Comparison of ENCODE assay signal across 28 cellular contexts in the genomic region with DNA sequence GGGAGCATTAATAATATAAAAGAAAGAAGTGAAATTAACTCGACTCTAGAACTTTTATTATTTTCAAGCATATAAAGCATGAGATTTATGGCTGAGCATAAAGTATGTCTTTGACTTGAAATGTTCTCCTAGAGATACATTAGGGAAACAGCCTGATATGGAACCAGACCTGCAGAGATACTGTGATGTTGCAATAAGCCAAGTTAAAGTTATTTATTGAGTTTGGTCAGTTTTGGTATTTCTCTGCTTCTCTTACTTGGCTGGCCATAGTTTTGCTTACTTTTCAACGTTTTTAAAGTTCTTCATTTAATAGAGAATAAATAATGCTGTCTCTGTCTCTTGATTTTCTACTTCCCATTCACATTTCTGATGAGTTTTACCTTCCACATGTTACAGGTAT.
DNase-seq lines count a peak whose midpoint lies in the region; ATAC-seq, FAIRE-seq and TF ChIP-seq lines count a peak whose summit lies in the region.
"Had no signal": no experiment of that assay in that cellular context is flagged by ENCODE, and none has a peak within 500 bp of the region (broad histone marks: within the 10 kb centered on the region; RNA-seq: fewer than 3 reads in every experiment).

No MANE protein-coding gene starts in this region.

- no peak overlapping the region for H3K14ac ChIP-seq in IMR-90 (replicated peaks; ENCODE audit: low read depth, low read length)

- H3K27ac ChIP-seq in IMR-90 (ENCODE audit: insufficient read depth, low read length) (peak overlapping the region; percentile 18; the same call in 1 of the 2 replicates), K562 (ENCODE audit: extremely low read depth, low read depth, low read length) (no peak overlapping the region), suprapubic skin (peak overlapping the region; percentile 86)
- H3K27ac ChIP-seq: brain microvascular endothelial cell had no signal

- H3K4me1 ChIP-seq in IMR-90 (ENCODE audit: control insufficient read depth, insufficient read depth, low read length) = peaks cover 27% of the 10 kb centered on the region
- H3K4me1 ChIP-seq in K562 (replicated peaks in 1 of 2; ENCODE audit: control insufficient read depth in 2 of 2, insufficient read depth in 2 of 2, low read length in 2 of 2) = peaks cover 0 to 18% of the 10 kb centered on the region in 2 experiments; a peak in 3 of 5 replicates
- H3K4me1 ChIP-seq in suprapubic skin = peaks cover 46% of the 10 kb centered on the region

- no peak overlapping the region for H2BK15ac ChIP-seq in IMR-90 (ENCODE audit: low read depth, low read length)

- no peak for TF ChIP-seq RAD21 in IMR-90 (IDR thresholded peaks at IDR 0.05; ENCODE audit: low read length)
- TF ChIP-seq RAD21 in K562 (CRISPR knock-in tag; conservative IDR thresholded peaks at IDR 0.05 in 1 of 2, IDR thresholded peaks at IDR 0.05 in 1 of 2) = no peak

- H3K4me2 ChIP-seq in IMR-90 (ENCODE audit: low read depth, low read length) (no peak overlapping the region), K562 (ENCODE audit: insufficient read depth, low read length) (no peak overlapping the region)

- no peak overlapping the region for H4K5ac ChIP-seq in IMR-90 (ENCODE audit: low read depth, low read length)

- no TSS peak for BruUV-seq in IMR-90 (replicated peaks; lab: Mats Ljungman, UMichigan)
- no TSS peak for BruUV-seq in K562 (replicated peaks; lab: Mats Ljungman, UMichigan)

- H4K8ac ChIP-seq in IMR-90 (ENCODE audit: low read depth in 2 of 2, low read length in 2 of 2) = no peak overlapping the region

- DNase-seq in IMR-90 (peak; percentile 34), K562 (ENCODE audit: extremely low read depth in 1 of 4, low spot score in 3 of 4) (no peak), iris pigment epithelial cell (ENCODE audit: low read depth) (peak; percentile 29), suprapubic skin (ENCODE audit: low spot score in 2 of 2) (no peak), foreskin melanocyte (no peak), amygdala (lab: John Stamatoyannopoulos, UW) (no peak)
- DNase-seq in stimulated activated naive CD4-positive, alpha-beta T cell (lab: John Stamatoyannopoulos, UW) = no peak
- DNase-seq: activated CD4-positive, alpha-beta T cell treated with anti-CD3 and anti-CD28 coated beads for 36 hours; activated CD8-positive, alpha-beta memory T cell treated with anti-CD3 and anti-CD28 coated beads, Interleukin-2, amount 50 U/mL, for 48 hours; activated CD8-positive, alpha-beta T cell treated with anti-CD3 and anti-CD28 coated beads for 36 hours; activated naive CD4-positive, alpha-beta T cell treated with anti-CD3 and anti-CD28 coated beads, Interleukin-2, amount 10 ng/mL, durations not matched to agents 7 days and 5 days; adrenal gland; brain microvascular endothelial cell; DMS 273 treated with DMSO at 0.1 percent for 48 hours; H7; kidney; naive thymus-derived CD8-positive, alpha-beta T cell; NCI-H1092 treated with DMSO at 0.1 percent for 48 hours; NCI-H1694 treated with DMSO at 0.1 percent for 48 hours; NCI-H446 treated with DMSO at 0.1 percent for 48 hours; NCI-H82; SIG-M5; stimulated activated naive B cell treated with anti-CD40 and anti-IgM and Interleukin-4, amounts not matched to agents 10 μg/mL and 1 μg/mL and 100 μg/mL, for 72 hours had no signal

- H2AK5ac ChIP-seq in IMR-90 (ENCODE audit: low read depth, low read length) = no peak overlapping the region

- 0 out of 2 replicates have a peak overlapping the region, but pooled peaks have one; percentile 54 for H3K18ac ChIP-seq in IMR-90 (ENCODE audit: low read depth, low read length)

- H3K9me3 ChIP-seq in IMR-90 (ENCODE audit: control insufficient read depth, insufficient read depth, low read length) = 0 out of 2 replicates have a peak, but pooled peaks cover 2% of the 10 kb centered on the region
- H3K9me3 ChIP-seq in K562 (replicated peaks; ENCODE audit: control insufficient read depth, insufficient read depth, low read depth, low read length) = no peaks in the 10 kb centered on the region
- no peaks in the 10 kb centered on the region for H3K9me3 ChIP-seq in suprapubic skin
- H3K9me3 ChIP-seq: adrenal gland had no signal

- H3K36me3 ChIP-seq in IMR-90 (ENCODE audit: control insufficient read depth, insufficient read depth, low read length) (peaks cover 2% of the 10 kb centered on the region; the same call in 1 of the 2 replicates), K562 (ENCODE audit: control insufficient read depth, insufficient read depth, low read length) (no peaks in the 10 kb centered on the region), suprapubic skin (no peaks in the 10 kb centered on the region)
- H3K36me3 ChIP-seq: adrenal gland, brain microvascular endothelial cell, heart left ventricle had no signal

- no peak for TF ChIP-seq EP300 in K562 (IDR thresholded peaks at IDR 0.05; ENCODE audit: low read length)
- no peak for TF ChIP-seq EP300 in suprapubic skin (IDR thresholded peaks at IDR 0.05)

- no peaks in the 10 kb centered on the region for H3K79me2 ChIP-seq in K562 (ENCODE audit: control insufficient read depth, insufficient read depth, low read length)

- no CpG with 5 or more reads among the region's 2 CpGs for WGBS in IMR-90 (ENCODE audit: extremely low coverage in 2 of 2, insufficient read length in 1 of 2), 2 experiments
- WGBS in K562 (ENCODE audit: insufficient coverage, low coverage, missing lambda C conversion rate) = 2% methylated on average over 2 of the region's 2 CpGs
- 39% methylated on average over 2 of the region's 2 CpGs for WGBS in suprapubic skin

- POLR2A ChIA-PET in IMR-90 (lab: Charles Lee; ENCODE audit: unreplicated experiment) = no interaction called here
- POLR2A ChIA-PET in K562 (lab: Yijun Ruan, JAX) = interaction anchor here (1.0 kb wide), 1 partner anchor 844 kb away, joined by 3 read pairs; a partner anchor contains a TSS

- H3K9me1 ChIP-seq in IMR-90 (ENCODE audit: insufficient read depth, low read length) (peaks cover 19% of the 10 kb centered on the region), K562 (ENCODE audit: control insufficient read depth, insufficient read depth, low read length) (no peaks in the 10 kb centered on the region)

- no peak overlapping the region for H2BK120ac ChIP-seq in IMR-90 (ENCODE audit: low read depth, low read length)

- H3K23ac ChIP-seq in IMR-90 (ENCODE audit: low read depth, low read length) = no peak overlapping the region

- no peak for TF ChIP-seq CTCF in IMR-90 (conservative IDR thresholded peaks at IDR 0.05; ENCODE audit: low read depth, low read length)
- TF ChIP-seq CTCF in K562 (IDR thresholded peaks at IDR 0.05 in 2 of 3, conservative IDR thresholded peaks at IDR 0.05 in 1 of 3; ENCODE audit: insufficient read depth in 2 of 3, low read depth in 1 of 3, low read length in 3 of 3) = no peak
- no peak for TF ChIP-seq CTCF in suprapubic skin (IDR thresholded peaks at IDR 0.05)

- H3K4ac ChIP-seq in IMR-90 (ENCODE audit: low read depth, low read length) = no peak overlapping the region

- intact Hi-C loops in IMR-90 (cut with micrococcal nuclease) (no loop called here), K562 (cut with micrococcal nuclease) (no loop called here)

- H2AFZ ChIP-seq in IMR-90 (replicated peaks; ENCODE audit: low read length, poor library complexity) (no peak overlapping the region), K562 (ENCODE audit: low read depth, low read length) (no peak overlapping the region)

- no peak for ATAC-seq in IMR-90 (ENCODE audit: low read depth)
- ATAC-seq in K562 = no peak
- ATAC-seq in HG03354 (IDR thresholded peaks at IDR 0.05; ENCODE audit: poor library complexity, severe bottlenecking, unreplicated experiment) = no peak
- ATAC-seq: activated CD4-positive, alpha-beta T cell treated with anti-CD3 and anti-CD28 coated beads for 36 hours; activated CD8-positive, alpha-beta T cell treated with anti-CD3 and anti-CD28 coated beads for 36 hours; activated T-helper 17 cell treated with anti-CD3 and anti-CD28 coated beads, Interleukin-2, amount 50 U/mL, for 72 hours; heart left ventricle; naive thymus-derived CD8-positive, alpha-beta T cell; stimulated activated naive B cell treated with anti-CD40 and anti-IgM and Interleukin-4, amounts not matched to agents 10 μg/mL and 1 μg/mL and 100 μg/mL, for 72 hours had no signal

- H2BK5ac ChIP-seq in IMR-90 (ENCODE audit: low read depth, low read length, poor library complexity, severe bottlenecking) = peak overlapping the region; percentile 32

- TF ChIP-seq POLR2A in IMR-90 (IDR thresholded peaks at IDR 0.05; ENCODE audit: low read depth, low read length) (no peak), K562 (conservative IDR thresholded peaks at IDR 0.05) (no peak), suprapubic skin (IDR thresholded peaks at IDR 0.05) (no peak)

- H2AK9ac ChIP-seq in IMR-90 (replicated peaks; ENCODE audit: low read depth, low read length, poor library complexity) = no peak overlapping the region

- H3K56ac ChIP-seq in IMR-90 (ENCODE audit: extremely low read depth, insufficient read depth, low read length) = no peak overlapping the region

- in situ Hi-C loops in IMR-90 (cut with MboI; ENCODE audit: low sequenced_read_pairs) (no loop called here), K562 (cut with MboI) (loop anchor here (25.0 kb wide), 1 partner anchor 274 kb away; no protein-coding TSS in a partner anchor)

- CTCF ChIA-PET in IMR-90 (lab: Yijun Ruan, JAX) (no interaction called here), K562 (lab: Yijun Ruan, JAX; ENCODE audit: low intra/inter-chr PET ratio) (no interaction called here)

- H3K27me3 ChIP-seq in IMR-90 (ENCODE audit: control insufficient read depth, insufficient read depth, low read length) = no peaks in the 10 kb centered on the region
- peaks cover 6 to 7% of the 10 kb centered on the region in 2 experiments; a peak in 3 of 5 replicates for H3K27me3 ChIP-seq in K562 (ENCODE audit: control insufficient read depth in 2 of 2, insufficient read depth in 2 of 2, low read length in 2 of 2)
- H3K27me3 ChIP-seq in suprapubic skin = no peaks in the 10 kb centered on the region
- H3K27me3 ChIP-seq: adrenal gland, brain microvascular endothelial cell had no signal

- H3K4me3 ChIP-seq in IMR-90 (ENCODE audit: insufficient read depth, low read depth, low read length) (no peak overlapping the region), K562 (no peak overlapping the region), suprapubic skin (no peak overlapping the region)
- H3K4me3 ChIP-seq: adrenal gland, heart left ventricle had no signal

- H4K20me1 ChIP-seq in IMR-90 (ENCODE audit: insufficient read depth, low read length) (no peaks in the 10 kb centered on the region), K562 (replicated peaks; ENCODE audit: control insufficient read depth, insufficient read depth, low read length) (peaks cover 10% of the 10 kb centered on the region; the same call in 1 of the 2 replicates)

- FAIRE-seq in K562 (lab: Jason Lieb, UNC) = no peak
- FAIRE-seq: GM18507, GM19239, kidney had no signal

- H4K91ac ChIP-seq in IMR-90 (ENCODE audit: insufficient read depth, low read depth, low read length) = no peak overlapping the region

- no peak overlapping the region for H2BK20ac ChIP-seq in IMR-90 (ENCODE audit: low read depth, low read length)

- dilution Hi-C loops in IMR-90 (cut with HindIII; ENCODE audit: low sequenced_read_pairs, unreplicated experiment) = loop anchor here (25.0 kb wide), 1 partner anchor 299 kb away; a partner anchor contains a TSS

- H3K9ac ChIP-seq in IMR-90 (ENCODE audit: low read depth, low read length) (no peak overlapping the region), K562 (ENCODE audit: insufficient read depth in 1 of 2, low read depth in 2 of 2, low read length in 2 of 2) (no peak overlapping the region)

- peaks cover 0 to 17% of the 10 kb centered on the region in 2 experiments; a peak in 2 of 4 replicates for H3K79me1 ChIP-seq in IMR-90 (ENCODE audit: low read depth in 1 of 2, low read length in 2 of 2)

Comparison
In these comparisons a context has a peak if more than half of its experiments do, and no peak if none do; other contexts are left out.
1. DNase-seq: peak in IMR-90 (single experiment) and iris pigment epithelial cell (single experiment); none in K562 (0 of 4), suprapubic skin (0 of 2), foreskin melanocyte (single experiment), amygdala (0 of 56) and stimulated activated naive CD4-positive, alpha-beta T cell (0 of 6).